1 cellular context compared by ENCODE assay signal in genomic region chr1:159911668-159912067, GRCh38.
TF ChIP-seq lines count a peak whose summit lies in the region.

No MANE protein-coding gene starts in this region.

TF ChIP-seq in H1, 55 proteins besides CTCF, POLR2A, EP300 and RAD21:
- TF ChIP-seq ATF3 (IDR thresholded peaks at IDR 0.05; ENCODE audit: insufficient read depth, low read depth, low read length) (no peak), CREB1 (IDR thresholded peaks at IDR 0.05) (no peak), TAF1 (IDR thresholded peaks at IDR 0.05; ENCODE audit: low read depth, low read length) (no peak), TBP (IDR thresholded peaks at IDR 0.05; ENCODE audit: low read depth, low read length) (no peak), RBBP5 (IDR thresholded peaks at IDR 0.05; ENCODE audit: borderline replicate concordance, low read depth, low read length) (no peak), HDAC2 (IDR thresholded peaks at IDR 0.05; ENCODE audit: borderline replicate concordance in 1 of 2, low read depth in 2 of 2, low read length in 2 of 2) (no peak), JUND (IDR thresholded peaks at IDR 0.05; ENCODE audit: low read length) (no peak), EZH2 (IDR thresholded peaks at IDR 0.05; ENCODE audit: low read depth, low read length, severe bottlenecking) (no peak), TEAD4 (IDR thresholded peaks at IDR 0.05; ENCODE audit: low read depth, low read length) (no peak), ATF2 (IDR thresholded peaks at IDR 0.05; ENCODE audit: low read length) (no peak), SP1 (IDR thresholded peaks at IDR 0.05; ENCODE audit: low read depth, low read length) (no peak), SIX5 (IDR thresholded peaks at IDR 0.05; ENCODE audit: low read depth, low read length) (no peak), CTBP2 (IDR thresholded peaks at IDR 0.05; ENCODE audit: borderline replicate concordance, insufficient read depth, insufficient read length, low read length) (no peak), RFX5 (IDR thresholded peaks at IDR 0.05; ENCODE audit: borderline replicate concordance, low read depth, low read length) (no peak), ZNF274 (IDR thresholded peaks at IDR 0.05; ENCODE audit: borderline replicate concordance, extremely low read depth, low read length) (no peak), SIRT6 (IDR thresholded peaks at IDR 0.05; ENCODE audit: low read length) (no peak)
